In genomic region chr2:47868611-47869352, GRCh38 we compare ENCODE assay signal across 1 cellular context.
TF ChIP-seq lines count a peak whose summit lies in the region.

No MANE protein-coding gene starts in this region.

TF ChIP-seq in K562, 482 proteins besides CTCF, POLR2A, EP300 and RAD21 (continued from another document):
- TF ChIP-seq REST (CRISPR knock-in tag; IDR thresholded peaks at IDR 0.05; ENCODE audit: low read depth) (no peak), MED1 (CRISPR knock-in tag; IDR thresholded peaks at IDR 0.05; ENCODE audit: borderline replicate concordance) (no peak)
TF ChIP-seq in K562: peak in this region for 0.
